Comparison of ENCODE assay signal across 8 cellular contexts in genomic region chr7:25862254-25862992, GRCh38.
DNase-seq lines count a peak whose midpoint lies in the region; ATAC-seq, FAIRE-seq and TF ChIP-seq lines count a peak whose summit lies in the region.

No MANE protein-coding gene starts in this region.

- peak; percentile 80 for ATAC-seq in GM18858 (IDR thresholded peaks at IDR 0.05; ENCODE audit: unreplicated experiment)
- ATAC-seq in HG03045 (IDR thresholded peaks at IDR 0.05; ENCODE audit: unreplicated experiment), result peak; percentile 92

- DNase-seq in NCI-H1930 (lab: John Stamatoyannopoulos, UW) (peak; percentile 99 to 100), T-helper 9 cell (peak; percentile 45), astrocyte of the cerebellum (ENCODE audit: low read depth) (peak; percentile 98), inferior parietal cortex (ENCODE audit: extremely low spot score) (peak; percentile 61)
- peak; percentile 98 for DNase-seq in stimulated activated CD4-positive, alpha-beta T cell treated with anti-CD3 and anti-CD28 coated beads, Interleukin-1b, Interleukin-23, amount 100 ng/mL, for 48 hours

- in situ Hi-C loops in astrocyte of the cerebellum (cut with HindIII; ENCODE audit: low sequenced_read_pairs), result no loop called here

- TF ChIP-seq CTCF in astrocyte of the cerebellum (IDR thresholded peaks at IDR 0.05; ENCODE audit: low read depth, low read length, missing control alignments), result no peak

- H3K4me3 ChIP-seq in astrocyte of the cerebellum (ENCODE audit: low read depth, low read length), result no peak overlapping the region

- peak; percentile 93 for FAIRE-seq in A204.1 (lab: Jason Lieb, UNC)

Comparison
In these comparisons a context has a peak if more than half of its experiments do, and no peak if none do; other contexts are left out.
1. DNase-seq: peak in every context shown above with its lines; median percentile 100 in NCI-H1930; 98 in astrocyte of the cerebellum; 98 in stimulated activated CD4-positive, alpha-beta T cell treated with anti-CD3 and anti-CD28 coated beads, Interleukin-1b, Interleukin-23, amount 100 ng/mL, for 48 hours; 61 in inferior parietal cortex; 45 in T-helper 9 cell.